ENCODE assay signal across 12 cellular contexts in the genomic region with DNA sequence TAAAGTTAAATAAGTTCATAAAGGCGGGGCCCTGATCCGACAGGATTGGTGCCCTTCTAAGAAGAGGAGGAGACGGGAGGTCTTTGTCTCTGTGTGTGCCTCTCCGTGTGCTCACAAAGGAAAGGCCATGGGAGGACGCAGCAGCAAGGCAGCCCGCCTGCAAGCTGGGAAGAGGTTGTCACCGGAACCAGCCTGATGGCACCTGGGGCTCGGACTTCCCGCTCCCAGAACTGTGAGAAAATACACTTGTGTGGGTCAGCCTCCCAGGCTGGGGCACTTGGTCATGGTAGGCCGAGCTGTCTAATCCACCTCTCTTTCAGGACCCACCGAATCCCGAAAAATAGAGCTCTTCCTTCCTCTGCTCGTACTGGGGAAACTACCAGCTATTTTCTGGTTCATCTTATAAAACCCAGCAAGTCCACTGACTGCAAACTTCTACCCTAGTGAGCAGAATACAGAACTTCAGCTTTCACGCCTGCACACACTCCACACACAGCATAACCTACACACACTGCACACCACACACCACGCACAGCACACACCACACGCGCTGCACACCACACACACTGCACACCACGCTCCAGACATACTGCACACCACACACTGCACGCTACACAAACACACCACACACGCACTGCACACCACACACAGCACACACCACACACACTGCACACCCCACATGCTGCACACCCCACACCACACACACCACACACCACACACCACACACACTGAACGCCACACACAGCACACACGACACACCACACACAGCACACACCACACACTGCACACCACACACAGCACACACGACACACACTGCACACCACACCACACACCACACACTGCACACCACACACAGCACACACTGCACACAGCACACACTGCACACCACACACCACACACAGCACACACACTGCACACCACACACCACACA.
"Had no signal": no experiment of that assay in that cellular context is flagged by ENCODE, and none has a peak within 500 bp of the region (broad histone marks: within the 10 kb centered on the region; RNA-seq: fewer than 3 reads in every experiment).

No MANE protein-coding gene starts in this region.

- H3K27ac Mint-ChIP-seq: activated B cell treated with CpG ODN at 0.5 μM for 24 hours; activated CD8-positive, alpha-beta memory T cell treated with anti-CD3 and anti-CD28 coated beads, Interleukin-2, amount 10 ng/mL, durations not matched to agents 7 days and 5 days; activated naive CD4-positive, alpha-beta T cell treated with anti-CD3 and anti-CD28 coated beads, Interleukin-2, amount 50 U/mL, for 72 hours; nephron had no signal

- H3K27me3 ChIP-seq: foreskin keratinocyte, pancreas, thyroid gland had no signal

- H3K27ac ChIP-seq: foreskin keratinocyte, pancreas, thyroid gland had no signal

- H3K4me3 Mint-ChIP-seq: activated B cell treated with CpG ODN at 0.5 μM for 24 hours; activated CD8-positive, alpha-beta memory T cell treated with anti-CD3 and anti-CD28 coated beads, Interleukin-2, amount 10 ng/mL, durations not matched to agents 7 days and 5 days; activated T-cell treated with anti-CD3 and anti-CD28 coated beads, Interleukin-2, amount 50 U/mL, for 4 hours; nephron had no signal

- H3K4me3 ChIP-seq: pancreas, thyroid gland had no signal

- H3K36me3 Mint-ChIP-seq: activated naive CD4-positive, alpha-beta T cell treated with anti-CD3 and anti-CD28 coated beads, Interleukin-2, amount 50 U/mL, for 72 hours had no signal

- H3K36me3 ChIP-seq: pancreas, thyroid gland had no signal

- ATAC-seq: activated CD8-positive, alpha-beta memory T cell treated with anti-CD3 and anti-CD28 coated beads, Interleukin-2, amount 10 ng/mL, durations not matched to agents 7 days and 5 days; activated naive CD4-positive, alpha-beta T cell treated with anti-CD3 and anti-CD28 coated beads, Interleukin-2, amount 50 U/mL, for 72 hours; activated T-cell treated with anti-CD3 and anti-CD28 coated beads, Interleukin-2, amount 50 U/mL, for 4 hours; foreskin keratinocyte; pancreas had no signal

- H3K4me1 ChIP-seq: foreskin keratinocyte, pancreas, thyroid gland had no signal

- H3K9me3 ChIP-seq: pancreas, thyroid gland had no signal

- DNase-seq: activated B cell treated with CpG ODN at 0.5 μM for 24 hours; activated CD4-positive, alpha-beta T cell treated with anti-CD3 and anti-CD28 coated beads, Interleukin-2, amount 50 U/mL, for 1 hour; activated CD8-positive, alpha-beta memory T cell treated with anti-CD3 and anti-CD28 coated beads, Interleukin-2, amount 10 ng/mL, durations not matched to agents 7 days and 5 days; activated effector memory CD4-positive, alpha-beta T cell treated with anti-CD3 and anti-CD28 coated beads, Interleukin-2, amount 50 U/mL, for 16 hours; activated T-cell treated with anti-CD3 and anti-CD28 coated beads, Interleukin-2, amount 50 U/mL, for 4 hours; foreskin keratinocyte; pancreas; stimulated activated CD4-positive, alpha-beta T cell treated with anti-CD3 and anti-CD28 coated beads, Interleukin-15, amount 100 ng/mL, for 24 hours; stimulated activated CD4-positive, alpha-beta T cell treated with anti-CD3 and anti-CD28 coated beads, Interleukin-4, amount 100 ng/mL, for 4 hours; thyroid gland had no signal

- FAIRE-seq: pancreas had no signal

- H3K27me3 Mint-ChIP-seq: activated B cell treated with CpG ODN at 0.5 μM for 24 hours; activated CD8-positive, alpha-beta memory T cell treated with anti-CD3 and anti-CD28 coated beads, Interleukin-2, amount 10 ng/mL, durations not matched to agents 7 days and 5 days had no signal

- H3K4me1 Mint-ChIP-seq: activated B cell treated with CpG ODN at 0.5 μM for 24 hours; activated CD8-positive, alpha-beta memory T cell treated with anti-CD3 and anti-CD28 coated beads, Interleukin-2, amount 10 ng/mL, durations not matched to agents 7 days and 5 days; nephron had no signal
